In genomic region chr13:73025212-73026012, GRCh38 we compare ENCODE assay signal across 18 cellular contexts. TPM values are rescaled to one million over a fixed set of nuclear protein-coding genes. Genes with fewer than 3 reads are reported as not detected.
DNase-seq lines count a peak whose midpoint lies in the region; ATAC-seq, FAIRE-seq and TF ChIP-seq lines count a peak whose summit lies in the region.
"Had no signal": no experiment of that assay in that cellular context is flagged by ENCODE, and none has a peak within 500 bp of the region (broad histone marks: within the 10 kb centered on the region; RNA-seq: fewer than 3 reads in every experiment).

No MANE protein-coding gene starts in this region.

- no peak for TF ChIP-seq EP300 in upper lobe of left lung (IDR thresholded peaks at IDR 0.05)

- H3K27ac ChIP-seq in keratinocyte (ENCODE audit: control insufficient read depth, insufficient read depth, low read length) (no peak overlapping the region), upper lobe of left lung (no peak overlapping the region)
- H3K27ac ChIP-seq: BLaER1, gastrocnemius medialis, Peyer's patch, right atrium auricular region had no signal

- no peak overlapping the region for H3K4me2 ChIP-seq in keratinocyte (ENCODE audit: control insufficient read depth, extremely low read depth, insufficient read depth, low read depth, low read length)
- H3K4me2 ChIP-seq: BLaER1, GM23338 had no signal

- WGBS in upper lobe of left lung, 2 donors: 65 to 76% methylated on average over 5 of the region's 5 CpGs

- H3K9me1 ChIP-seq in keratinocyte (ENCODE audit: control insufficient read depth, extremely low read depth, insufficient read depth, low read length): no peaks in the 10 kb centered on the region

- H3K9me3 ChIP-seq in keratinocyte (ENCODE audit: control insufficient read depth, low read depth, low read length) (no peaks in the 10 kb centered on the region), upper lobe of left lung (no peaks in the 10 kb centered on the region)
- H3K9me3 ChIP-seq: BLaER1, gastrocnemius medialis, Peyer's patch, right atrium auricular region had no signal

- no peak overlapping the region for H2AFZ ChIP-seq in keratinocyte (ENCODE audit: control insufficient read depth, low read length)
- H2AFZ ChIP-seq: GM23338 had no signal

- dilution Hi-C loops in keratinocyte (cut with MboI; ENCODE audit: extremely low pct_ligation_motif_present, low sequenced_read_pairs): no loop called here

- H3K4me1 ChIP-seq in keratinocyte (ENCODE audit: control insufficient read depth, extremely low read depth, insufficient read depth, low read length) (no peaks in the 10 kb centered on the region), upper lobe of left lung (no peaks in the 10 kb centered on the region)
- H3K4me1 ChIP-seq: BLaER1, Peyer's patch, right atrium auricular region had no signal

- DNase-seq in EL (peak; percentile 11), amniotic epithelial cell (ENCODE audit: low read depth) (peak; percentile 58), keratinocyte (ENCODE audit: low read depth, low spot score) (no peak), amygdala (lab: John Stamatoyannopoulos, UW) (no peak), NCI-H510A (lab: John Stamatoyannopoulos, UW) (no peak), upper lobe of left lung (no peak)
- DNase-seq: activated CD4-positive, alpha-beta memory T cell treated with anti-CD3 and anti-CD28 coated beads for 36 hours; activated naive CD4-positive, alpha-beta T cell treated with Interleukin-2 at 50 U/mL for 16 hours; gastrocnemius medialis; kidney glomerular epithelial cell; naive B cell; NCI-H1105; Peyer's patch had no signal

- no peak for TF ChIP-seq POLR2A in upper lobe of left lung (IDR thresholded peaks at IDR 0.05)

- FAIRE-seq in keratinocyte (lab: Jason Lieb, UNC): peak; percentile 80

- no peaks in the 10 kb centered on the region for H4K20me1 ChIP-seq in keratinocyte (ENCODE audit: control insufficient read depth, extremely low read depth, insufficient read depth, low read length)
- H4K20me1 ChIP-seq: BLaER1 had no signal

- H3K9ac ChIP-seq in keratinocyte (ENCODE audit: control insufficient read depth, extremely low read depth, insufficient read depth, low read length): no peak overlapping the region
- H3K9ac ChIP-seq: BLaER1 had no signal

- ATAC-seq in GM21360 (IDR thresholded peaks at IDR 0.05; ENCODE audit: unreplicated experiment): peak; percentile 59
- ATAC-seq in GM18498 (IDR thresholded peaks at IDR 0.05; ENCODE audit: unreplicated experiment): no peak
- ATAC-seq in upper lobe of left lung (ENCODE audit: low FRiP score in 2 of 2): no peak
- ATAC-seq: gastrocnemius medialis, GM23338 had no signal

- H3K79me2 ChIP-seq in keratinocyte (ENCODE audit: control insufficient read depth, insufficient read depth, low read length): no peaks in the 10 kb centered on the region

- H3K36me3 ChIP-seq in keratinocyte (ENCODE audit: control insufficient read depth in 2 of 2, extremely low read depth in 1 of 2, insufficient read depth in 2 of 2, low read length in 2 of 2): no peaks in the 10 kb centered on the region
- H3K36me3 ChIP-seq in upper lobe of left lung: no peaks in the 10 kb centered on the region
- H3K36me3 ChIP-seq: BLaER1, gastrocnemius medialis, Peyer's patch, right atrium auricular region had no signal

- no peaks in the 10 kb centered on the region for H3K27me3 ChIP-seq in keratinocyte (ENCODE audit: control insufficient read depth, extremely low read depth, insufficient read depth, low read length)
- no peaks in the 10 kb centered on the region for H3K27me3 ChIP-seq in upper lobe of left lung
- H3K27me3 ChIP-seq: BLaER1, gastrocnemius medialis, Peyer's patch, right atrium auricular region had no signal

- TF ChIP-seq CTCF in keratinocyte (optimal IDR thresholded peaks at IDR 0.05 in 1 of 3, IDR thresholded peaks at IDR 0.05 in 1 of 3, conservative IDR thresholded peaks at IDR 0.05 in 1 of 3; ENCODE audit: extremely low read depth in 1 of 3, insufficient read depth in 2 of 3, low read length in 3 of 3) (no peak), upper lobe of left lung (IDR thresholded peaks at IDR 0.05) (no peak)

- H3K4me3 ChIP-seq in keratinocyte (ENCODE audit: control insufficient read depth in 2 of 3, extremely low read depth in 1 of 3, insufficient read depth in 2 of 3, low read depth in 1 of 3, low read length in 3 of 3) (no peak overlapping the region), upper lobe of left lung (no peak overlapping the region)
- H3K4me3 ChIP-seq: BLaER1, gastrocnemius medialis, GM23338, Peyer's patch, right atrium auricular region had no signal

RNA-seq across cellular contexts. Expression of gene KLF5, which starts 33.4 kb away (rescaled TPM):
- polyA plus RNA-seq in keratinocyte: 144 to 175 TPM (median 162 TPM) in 3 replicates
- polyA plus RNA-seq in keratinocyte (2011; ENCODE audit: low read depth): 58.1 TPM
- 85.1 and 128 TPM in 2 replicates for polyA plus RNA-seq in keratinocyte (2011; cell fraction: cytosol; rRNA removed)
- 225 and 256 TPM in 2 replicates for polyA plus RNA-seq in keratinocyte (2011; cell fraction: nucleus; rRNA removed)
- 63.4 and 116 TPM in 2 replicates for polyA plus RNA-seq in keratinocyte (2012; ENCODE audit: low replicate concordance)
- polyA minus RNA-seq in keratinocyte: 175 to 368 TPM (median 282 TPM) in 3 replicates
- 100 TPM for polyA minus RNA-seq in keratinocyte (2011; cell fraction: cytosol; rRNA and poly(A)+ RNA removed)
- polyA minus RNA-seq in keratinocyte (2011; cell fraction: nucleus; rRNA and poly(A)+ RNA removed): 146 and 228 TPM in 2 replicates
- total RNA-seq in upper lobe of left lung: 100 to 1,000 TPM in 1 of 6 donors, 10 to 100 TPM in 5; 43.5 to 112 (median 61.8) TPM

Comparison
In these comparisons a context has a peak if more than half of its experiments do, and no peak if none do; other contexts are left out.
1. DNase-seq: peak in EL (single experiment) and amniotic epithelial cell (single experiment); none in keratinocyte (single experiment), amygdala (0 of 56), NCI-H510A (single experiment) and upper lobe of left lung (0 of 2).